ENCODE assay signal across 23 cellular contexts in genomic region chr1:237712808-237713207, GRCh38.
"Had no signal": no experiment of that assay in that cellular context is flagged by ENCODE, and none has a peak within 500 bp of the region (broad histone marks: within the 10 kb centered on the region; RNA-seq: fewer than 3 reads in every experiment).

No MANE protein-coding gene starts in this region.

- H3K27me3 ChIP-seq: ascending aorta, body of pancreas, Peyer's patch had no signal

- H3K27ac ChIP-seq: ascending aorta, body of pancreas, Peyer's patch, RWPE1 had no signal

- H3K4me3 ChIP-seq: ascending aorta, body of pancreas, Peyer's patch had no signal

- DNase-seq: activated CD4-positive, alpha-beta T cell treated with anti-CD3 and anti-CD28 coated beads for 48 hours; activated CD4-positive, alpha-beta T cell treated with anti-CD3 and anti-CD28 coated beads, Interleukin-2, amount 50 U/mL, for 4 hours; activated CD4-positive, CD25-positive, alpha-beta regulatory T cell treated with anti-CD3 and anti-CD28 coated beads, Interleukin-2, amount 50 U/mL, for 72 hours; activated CD8-positive, alpha-beta memory T cell treated with anti-CD3 and anti-CD28 coated beads, Interleukin-2, amount 10 ng/mL, durations not matched to agents 7 days and 5 days; activated effector memory CD4-positive, alpha-beta T cell treated with anti-CD3 and anti-CD28 coated beads, Interleukin-2, amount 50 U/mL, for 16 hours; activated naive CD4-positive, alpha-beta T cell treated with Interleukin-2 at 50 U/mL for 16 hours; activated naive CD8-positive, alpha-beta T cell treated with anti-CD3 and anti-CD28 coated beads, Interleukin-2, amount 50 U/mL, for 24 hours; activated T-cell treated with anti-CD3 and anti-CD28 coated beads, Interleukin-2, amount 50 U/mL, for 4 hours; amniotic stem cell; body of pancreas; IMR-90; KBM-7; NCI-H1105; NCI-H1436 treated with DMSO at 0.1 percent for 48 hours; NCI-H187; NCI-H2081; NCI-H446; NCI-H524; Peyer's patch; SHP77 treated with DMSO at 0.1 percent for 48 hours had no signal

- H3K9me3 ChIP-seq: ascending aorta, body of pancreas, Peyer's patch had no signal

- H3K36me3 ChIP-seq: Peyer's patch had no signal

- H3K4me1 ChIP-seq: ascending aorta, body of pancreas had no signal

- ATAC-seq: activated CD8-positive, alpha-beta memory T cell treated with anti-CD3 and anti-CD28 coated beads, Interleukin-2, amount 10 ng/mL, durations not matched to agents 7 days and 5 days; activated naive CD4-positive, alpha-beta T cell treated with anti-CD3 and anti-CD28 coated beads, Interleukin-2, amount 50 U/mL, for 72 hours; activated naive CD8-positive, alpha-beta T cell treated with anti-CD3 and anti-CD28 coated beads, Interleukin-2, amount 50 U/mL, for 24 hours; activated T-cell treated with anti-CD3 and anti-CD28 coated beads, Interleukin-2, amount 50 U/mL, for 4 hours; body of pancreas had no signal
